12 cellular contexts compared by ENCODE assay signal in genomic region chr5:56852228-56853000, GRCh38. TPM values are rescaled to one million over a fixed set of nuclear protein-coding genes. Genes with fewer than 3 reads are reported as not detected.
DNase-seq lines count a peak whose midpoint lies in the region; ATAC-seq lines count a peak whose summit lies in the region.
"Had no signal": no experiment of that assay in that cellular context is flagged by ENCODE, and none has a peak within 500 bp of the region (broad histone marks: within the 10 kb centered on the region; RNA-seq: fewer than 3 reads in every experiment).

No MANE protein-coding gene starts in this region.

- peaks cover 6% of the 10 kb centered on the region for H3K36me3 Mint-ChIP-seq in activated naive CD8-positive, alpha-beta T cell treated with anti-CD3 and anti-CD28 coated beads, Interleukin-2, amount 10 ng/mL, durations not matched to agents 7 days and 5 days

- no peak for ATAC-seq in activated naive CD8-positive, alpha-beta T cell treated with anti-CD3 and anti-CD28 coated beads, Interleukin-2, amount 10 ng/mL, durations not matched to agents 7 days and 5 days (ENCODE audit: low read depth)

- H3K4me1 Mint-ChIP-seq in activated naive CD8-positive, alpha-beta T cell treated with anti-CD3 and anti-CD28 coated beads, Interleukin-2, amount 10 ng/mL, durations not matched to agents 7 days and 5 days = peaks cover 45% of the 10 kb centered on the region

- no peak overlapping the region for H3K27ac Mint-ChIP-seq in activated naive CD8-positive, alpha-beta T cell treated with anti-CD3 and anti-CD28 coated beads, Interleukin-2, amount 10 ng/mL, durations not matched to agents 7 days and 5 days

- POLR2A ChIA-PET in activated naive CD8-positive, alpha-beta T cell treated with anti-CD3 and anti-CD28 coated beads, Interleukin-2, amount 10 ng/mL, durations not matched to agents 7 days and 5 days (lab: Charles Lee) = no interaction called here

- DNase-seq in A172 (ENCODE audit: low spot score) (peak; percentile 20), ELR (ENCODE audit: low read depth) (peak; percentile 60), hepatic stellate cell (ENCODE audit: low spot score) (peak; percentile 17), NCI-H1694 (lab: John Stamatoyannopoulos, UW) (no peak), NAMALWA (ENCODE audit: low spot score) (no peak), NCI-H187 treated with DMSO at 0.1 percent for 48 hours (lab: John Stamatoyannopoulos, UW) (no peak), Ammon's horn (ENCODE audit: low spot score) (no peak)
- DNase-seq in activated naive CD8-positive, alpha-beta T cell treated with anti-CD3 and anti-CD28 coated beads, Interleukin-2, amount 10 ng/mL, durations not matched to agents 7 days and 5 days = no peak
- DNase-seq: activated CD8-positive, alpha-beta memory T cell treated with anti-CD3 and anti-CD28 coated beads for 24 hours; COR-L47; heart right ventricle; NCI-H2171 treated with DMSO at 0.1 percent for 48 hours had no signal

- H3K27me3 Mint-ChIP-seq in activated naive CD8-positive, alpha-beta T cell treated with anti-CD3 and anti-CD28 coated beads, Interleukin-2, amount 10 ng/mL, durations not matched to agents 7 days and 5 days = no peaks in the 10 kb centered on the region

- peak overlapping the region; percentile 33 for H3K4me3 Mint-ChIP-seq in activated naive CD8-positive, alpha-beta T cell treated with anti-CD3 and anti-CD28 coated beads, Interleukin-2, amount 10 ng/mL, durations not matched to agents 7 days and 5 days

- no peaks in the 10 kb centered on the region for H3K9me3 Mint-ChIP-seq in activated naive CD8-positive, alpha-beta T cell treated with anti-CD3 and anti-CD28 coated beads, Interleukin-2, amount 10 ng/mL, durations not matched to agents 7 days and 5 days

RNA-seq across cellular contexts. Expression of gene MAP3K1, which starts 37.1 kb away (rescaled TPM):
- total RNA-seq in A172 (2014; rRNA removed; shearing (Covaris generic)) = 14.5 and 18.4 TPM in 2 replicates
- 10 to 100 TPM; 33.4 to 35.9 TPM for total RNA-seq in activated naive CD8-positive, alpha-beta T cell treated with anti-CD3 and anti-CD28 coated beads, Interleukin-2, amount 10 ng/mL, durations not matched to agents 7 days and 5 days

RNA-seq across cellular contexts. Expression of gene SETD9, which starts 57.0 kb away (rescaled TPM):
- 16.4 and 34.4 TPM in 2 replicates for total RNA-seq in A172 (2014; rRNA removed; shearing (Covaris generic))
- total RNA-seq in activated naive CD8-positive, alpha-beta T cell treated with anti-CD3 and anti-CD28 coated beads, Interleukin-2, amount 10 ng/mL, durations not matched to agents 7 days and 5 days = 1 to 10 TPM; 7.0 to 8.9 TPM

Comparison
In these comparisons a context has a peak if more than half of its experiments do, and no peak if none do; other contexts are left out.
1. DNase-seq: peak in A172 (single experiment), ELR (single experiment) and hepatic stellate cell (single experiment); none in activated naive CD8-positive, alpha-beta T cell treated with anti-CD3 and anti-CD28 coated beads, Interleukin-2, amount 10 ng/mL, durations not matched to agents 7 days and 5 days (single experiment), NCI-H1694 (single experiment), NAMALWA (single experiment), NCI-H187 treated with DMSO at 0.1 percent for 48 hours (single experiment) and Ammon's horn (single experiment).